Comparison of ENCODE assay signal across 26 cellular contexts in the genomic region with DNA sequence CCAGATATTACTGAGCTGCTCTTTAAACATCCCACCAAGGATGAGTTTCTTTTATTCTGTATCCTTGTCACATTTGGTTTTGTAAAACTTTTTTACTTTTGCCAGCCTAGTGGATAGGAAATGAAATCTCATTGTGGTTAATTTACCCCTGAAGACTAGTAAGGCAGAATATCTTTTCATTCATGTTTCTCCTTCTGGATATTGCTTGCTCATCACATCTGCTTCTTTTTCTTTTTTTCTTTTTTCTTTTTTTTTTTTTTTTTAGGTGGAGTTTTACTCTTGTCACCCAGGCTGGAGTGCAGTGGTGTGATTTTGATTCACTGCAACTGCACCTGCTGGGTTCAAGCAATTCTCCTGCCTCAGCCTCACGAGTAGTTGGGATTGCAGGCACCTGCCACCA. TPM values are rescaled to one million over a fixed set of nuclear protein-coding genes. Genes with fewer than 3 reads are reported as not detected.
"Had no signal": no experiment of that assay in that cellular context is flagged by ENCODE, and none has a peak within 500 bp of the region (broad histone marks: within the 10 kb centered on the region; RNA-seq: fewer than 3 reads in every experiment).

No MANE protein-coding gene starts in this region.

- H2AFZ ChIP-seq: parathyroid adenoma had no signal

- H3K36me3 ChIP-seq: prostate gland, sigmoid colon, thoracic aorta had no signal

- H3K4me3 Mint-ChIP-seq: endodermal cell; naive thymus-derived CD4-positive, alpha-beta T cell; nephron progenitor cell; type B pancreatic cell had no signal

- H3K9me3 ChIP-seq: prostate gland had no signal

- H3K4me3 ChIP-seq: prostate gland, sigmoid colon, skin epidermis, stomach, thoracic aorta had no signal

- H3K27ac Mint-ChIP-seq: endodermal cell; naive thymus-derived CD4-positive, alpha-beta T cell; nephron progenitor cell; type B pancreatic cell had no signal

- H3K9me3 Mint-ChIP-seq: type B pancreatic cell had no signal

- H3K9ac ChIP-seq: parathyroid adenoma had no signal

- H3K27me3 ChIP-seq: sigmoid colon, stomach had no signal

- H3K27ac ChIP-seq: parathyroid adenoma, prostate gland, sigmoid colon, skin epidermis, stomach, thoracic aorta had no signal

- ATAC-seq: naive thymus-derived CD4-positive, alpha-beta T cell had no signal

- H3K27me3 Mint-ChIP-seq: naive thymus-derived CD4-positive, alpha-beta T cell; type B pancreatic cell had no signal

- DNase-seq: dermis blood vessel endothelial cell; endodermal cell; erythroblast; foreskin melanocyte; head of caudate nucleus; hypothalamus; kidney glomerular epithelial cell; mesendoderm; naive thymus-derived CD4-positive, alpha-beta T cell; nephron progenitor cell; retina; sigmoid colon; stimulated activated CD4-positive, alpha-beta T cell treated with anti-CD3 and anti-CD28 coated beads, Interleukin-2, amount 100 ng/mL, for 24 hours; stimulated activated CD4-positive, alpha-beta T cell treated with anti-CD3 and anti-CD28 coated beads, Interleukin-4, amount 100 ng/mL, for 4 hours; stimulated activated naive CD4-positive, alpha-beta T cell; stomach; substantia nigra had no signal

RNA-seq across cellular contexts. Expression of a gene that starts 32.0 kb away (rescaled TPM):
- total RNA-seq: dermis blood vessel endothelial cell; endodermal cell; endothelial cell of umbilical vein; liver; lung microvascular endothelial cell; naive thymus-derived CD4-positive, alpha-beta T cell; omental fat pad; sigmoid colon; thoracic aorta had no signal
- polyA plus RNA-seq: endothelial cell of umbilical vein; liver; naive thymus-derived CD4-positive, alpha-beta T cell; sigmoid colon; stomach had no signal
